ENCODE assay signal across 28 cellular contexts in the genomic region with DNA sequence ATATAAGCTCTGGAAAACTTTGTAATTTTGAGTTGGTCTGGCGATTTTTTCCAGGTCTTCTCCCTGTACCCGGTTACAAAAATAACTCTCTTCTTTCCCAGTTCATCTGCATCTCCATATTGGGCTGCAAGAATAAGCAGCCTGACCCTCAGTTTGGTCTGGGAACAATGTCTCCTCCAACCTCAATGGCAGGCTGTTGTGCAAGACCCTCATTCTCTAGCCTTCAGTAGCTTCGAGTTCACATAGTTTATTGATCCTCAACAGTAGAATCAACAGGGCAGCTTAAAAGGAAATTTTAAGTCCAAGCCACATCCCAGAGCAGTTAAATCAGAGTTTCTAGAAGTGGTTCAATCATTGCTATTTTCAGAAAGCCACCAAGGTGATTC. TPM values are rescaled to one million over a fixed set of nuclear protein-coding genes. Genes with fewer than 3 reads are reported as not detected.
"Had no signal": no experiment of that assay in that cellular context is flagged by ENCODE, and none has a peak within 500 bp of the region (broad histone marks: within the 10 kb centered on the region; RNA-seq: fewer than 3 reads in every experiment).

No MANE protein-coding gene starts in this region.

- H3K27me3 ChIP-seq: dorsolateral prefrontal cortex, gastrocnemius medialis, heart left ventricle, ovary, spleen, testis, tibial artery had no signal

- H3K9me3 ChIP-seq: ovary, testis had no signal

- H3K36me3 Mint-ChIP-seq: stimulated activated memory B cell treated with anti-CD40 and anti-IgM and Interleukin-4, amounts not matched to agents 10 μg/mL and 1 μg/mL and 100 μg/mL, for 72 hours; type B pancreatic cell had no signal

- H3K4me1 Mint-ChIP-seq: naive B cell; stimulated activated memory B cell treated with anti-CD40 and anti-IgM and Interleukin-4, amounts not matched to agents 10 μg/mL and 1 μg/mL and 100 μg/mL, for 72 hours had no signal

- H3K36me3 ChIP-seq: gastrocnemius medialis, heart left ventricle, lower lobe of right lung, ovary, spleen, tibial artery had no signal

- H3K4me3 Mint-ChIP-seq: naive B cell; natural killer cell treated with Interleukin-12 subunit alpha and Interleukin-12 subunit beta and Interleukin-15 and Interleukin-18, amount 100 ng/mL, for 72 hours; stimulated activated memory B cell treated with anti-CD40 and anti-IgM and Interleukin-4, amounts not matched to agents 10 μg/mL and 1 μg/mL and 100 μg/mL, for 72 hours; type B pancreatic cell had no signal

- H3K4me3 ChIP-seq: dorsolateral prefrontal cortex, gastrocnemius medialis, heart left ventricle, lower lobe of right lung, ovary, spleen, testis, tibial artery had no signal

- H3K4me1 ChIP-seq: lower lobe of right lung, spleen had no signal

- H3K27ac Mint-ChIP-seq: naive B cell; natural killer cell treated with Interleukin-12 subunit alpha and Interleukin-12 subunit beta and Interleukin-15 and Interleukin-18, amount 100 ng/mL, for 72 hours; stimulated activated memory B cell treated with anti-CD40 and anti-IgM and Interleukin-4, amounts not matched to agents 10 μg/mL and 1 μg/mL and 100 μg/mL, for 72 hours; type B pancreatic cell had no signal

- DNase-seq: central memory CD4-positive, alpha-beta T cell; dorsolateral prefrontal cortex; effector CD4-positive, alpha-beta T cell; foreskin fibroblast; gastrocnemius medialis; heart left ventricle; hippocampal formation; left colon; left ventricle myocardium superior; lower lobe of right lung; naive B cell; occipital lobe; ovary; posterior cingulate gyrus; retina; spleen; stimulated activated CD4-positive, alpha-beta T cell treated with anti-CD3 and anti-CD28 coated beads, Interleukin-4, amount 100 ng/mL, for 4 hours; stimulated activated naive CD8-positive, alpha-beta T cell treated with anti-CD3 and anti-CD28 coated beads, Interleukin-15, Interleukin-2, amounts not matched to agents 100 U/mL and 50 U/mL, for 24 hours; substantia nigra; testis; tibial artery had no signal

- H3K27ac ChIP-seq: dorsolateral prefrontal cortex, epithelial cell of prostate, gastrocnemius medialis, heart left ventricle, lower lobe of right lung, ovary, spleen, testis, tibial artery had no signal

- ATAC-seq: esophagus mucosa; gastrocnemius medialis; heart left ventricle; left colon; left ventricle myocardium superior; lower lobe of right lung; natural killer cell treated with Interleukin-12 subunit alpha and Interleukin-12 subunit beta and Interleukin-15 and Interleukin-18, amount 100 ng/mL, for 72 hours; sciatic nerve; stimulated activated memory B cell treated with anti-CD40 and anti-IgM and Interleukin-4, amounts not matched to agents 10 μg/mL and 1 μg/mL and 100 μg/mL, for 72 hours; stimulated activated naive CD8-positive, alpha-beta T cell treated with anti-CD3 and anti-CD28 coated beads, Interleukin-15, Interleukin-2, amounts not matched to agents 100 U/mL and 50 U/mL, for 24 hours had no signal

- H3K27me3 Mint-ChIP-seq: stimulated activated memory B cell treated with anti-CD40 and anti-IgM and Interleukin-4, amounts not matched to agents 10 μg/mL and 1 μg/mL and 100 μg/mL, for 72 hours had no signal

RNA-seq across cellular contexts. Expression of gene TMPRSS5, which starts 35.3 kb away (rescaled TPM):
- total RNA-seq: mononuclear cell had no signal
